In the genomic region with DNA sequence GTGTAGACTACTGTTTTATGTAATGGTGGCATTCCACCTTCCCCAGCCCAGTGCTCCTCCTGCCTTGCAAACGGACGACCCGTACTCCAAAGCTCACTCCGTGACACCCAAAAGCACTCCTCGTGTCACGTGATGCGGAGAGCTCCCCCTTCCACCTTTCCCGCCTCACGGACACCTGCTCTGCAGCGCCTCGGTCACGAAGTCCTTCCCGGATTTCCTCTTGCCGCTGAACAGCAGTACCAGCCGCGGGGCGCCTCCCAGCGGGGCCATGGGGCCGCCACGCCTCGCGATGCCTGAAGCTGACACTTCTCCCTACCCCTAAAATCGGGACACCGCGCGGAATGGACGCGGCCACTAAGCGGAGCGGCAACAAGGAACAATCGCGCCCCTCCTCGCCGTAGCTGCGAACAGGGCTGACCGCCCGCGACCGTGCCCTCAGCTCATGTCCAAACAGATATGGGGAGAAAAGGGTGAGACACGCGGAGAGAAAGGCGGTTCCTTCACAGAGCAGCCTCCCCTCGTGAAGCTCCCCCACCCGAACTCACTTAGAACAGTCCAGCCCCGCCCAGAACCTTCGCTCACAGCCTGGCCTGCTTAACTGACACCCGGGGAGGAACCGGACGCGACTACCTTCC, we compare ENCODE assay signal across 8 cellular contexts. TPM values are rescaled to one million over a fixed set of nuclear protein-coding genes. Genes with fewer than 3 reads are reported as not detected.
DNase-seq lines count a peak whose midpoint lies in the region; ATAC-seq and TF ChIP-seq lines count a peak whose summit lies in the region.

A gene (minus strand): TSS at position 304 of the 635 bp plus-strand sequence. CDS start 34 bp downstream, at position 270.

- H3K27ac ChIP-seq in C4-2B (peak within 1 kb of the TSS; percentile 97), liver (ENCODE audit: low read depth in 1 of 2, low read length in 2 of 2) (peak within 1 kb of the TSS; percentile 94 to 100)

- peak; percentile 66 for ATAC-seq in GM19351 (IDR thresholded peaks at IDR 0.05; ENCODE audit: unreplicated experiment)
- ATAC-seq in HG03521 (IDR thresholded peaks at IDR 0.05; ENCODE audit: unreplicated experiment) = peak; percentile 75

- peak; percentile 96 for DNase-seq in NCI-H748 (lab: John Stamatoyannopoulos, UW; ENCODE audit: unreplicated experiment)
- peak; percentile 94 to 95 for DNase-seq in activated CD4-positive, alpha-beta T cell treated with anti-CD3 and anti-CD28 coated beads, Interleukin-2, amount 50 U/mL, for 4 hours
- DNase-seq in dermis blood vessel endothelial cell = peak; percentile 98
- DNase-seq in stimulated activated CD4-positive, alpha-beta T cell treated with anti-CD3 and anti-CD28 coated beads, Interleukin-4, amount 100 ng/mL, for 24 hours = peak; percentile 97

- TF ChIP-seq RAD21 in liver (IDR thresholded peaks at IDR 0.05) = peak; percentile 55 to 58

- H3K9me3 ChIP-seq in liver (ENCODE audit: control insufficient read depth in 4 of 4, low read length in 3 of 4) = no peaks in the 10 kb centered on the region

- H3K27me3 ChIP-seq in liver (ENCODE audit: control insufficient read depth in 4 of 4, insufficient read depth in 4 of 4, low read length in 3 of 4) = no peaks in the 10 kb centered on the region

- H3K4me1 ChIP-seq in liver (ENCODE audit: control insufficient read depth in 4 of 4, insufficient read depth in 4 of 4, low read length in 3 of 4) = peaks cover 0 to 34% (median 26%) of the 10 kb centered on the region in 4 donors

- H3K36me3 ChIP-seq in liver (ENCODE audit: control insufficient read depth in 4 of 4, insufficient read depth in 3 of 4, low read depth in 1 of 4, low read length in 3 of 4) = no peaks in the 10 kb centered on the region

- peak within 1 kb of the TSS; percentile 49 to 77 (median 63) for H3K4me3 ChIP-seq in liver (ENCODE audit: low read depth in 1 of 3, low read length in 3 of 3)

- under 1% methylated on average over 50 of the region's 50 CpGs for WGBS in liver

- peak within 1 kb of the TSS; percentile 98 for H3K9ac ChIP-seq in liver (ENCODE audit: low read depth in 1 of 2, low read length in 2 of 2)

- TF ChIP-seq CTCF in C4-2B (conservative IDR thresholded peaks at IDR 0.05) (peak; percentile 58), liver (IDR thresholded peaks at IDR 0.05; ENCODE audit: low read depth, low read length, missing input control) (no peak)

TF ChIP-seq in liver, 16 proteins besides CTCF, POLR2A, EP300 and RAD21:
- TF ChIP-seq GABPA (IDR thresholded peaks at IDR 0.05 in 1 of 2, conservative IDR thresholded peaks at IDR 0.05 in 1 of 2) (peak in 1 of 2 donors; percentile 78), TAF1 (conservative IDR thresholded peaks at IDR 0.05) (peak; percentile 62), HNF4A (conservative IDR thresholded peaks at IDR 0.05) (peak; percentile 78 to 80), RXRA (IDR thresholded peaks at IDR 0.05) (peak in 1 of 2 donors; percentile 61), HNF4G (IDR thresholded peaks at IDR 0.05) (no peak), SP1 (IDR thresholded peaks at IDR 0.05) (peak; percentile 79), FOXA1 (IDR thresholded peaks at IDR 0.05) (no peak), NR2F2 (IDR thresholded peaks at IDR 0.05) (peak; percentile 36), YY1 (IDR thresholded peaks at IDR 0.05) (peak; percentile 95), EGR1 (IDR thresholded peaks at IDR 0.05; ENCODE audit: low read depth in 2 of 2) (no peak), FOXA2 (IDR thresholded peaks at IDR 0.05) (no peak), JUND (IDR thresholded peaks at IDR 0.05) (no peak)
- TF ChIP-seq, protein P1, sequence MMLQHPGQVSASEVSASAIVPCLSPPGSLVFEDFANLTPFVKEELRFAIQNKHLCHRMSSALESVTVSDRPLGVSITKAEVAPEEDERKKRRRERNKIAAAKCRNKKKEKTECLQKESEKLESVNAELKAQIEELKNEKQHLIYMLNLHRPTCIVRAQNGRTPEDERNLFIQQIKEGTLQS (IDR thresholded peaks at IDR 0.05) = no peak
- TF ChIP-seq, protein P2, sequence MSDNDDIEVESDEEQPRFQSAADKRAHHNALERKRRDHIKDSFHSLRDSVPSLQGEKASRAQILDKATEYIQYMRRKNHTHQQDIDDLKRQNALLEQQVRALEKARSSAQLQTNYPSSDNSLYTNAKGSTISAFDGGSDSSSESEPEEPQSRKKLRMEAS (IDR thresholded peaks at IDR 0.05) = peak; percentile 99
- TF ChIP-seq, protein P3, sequence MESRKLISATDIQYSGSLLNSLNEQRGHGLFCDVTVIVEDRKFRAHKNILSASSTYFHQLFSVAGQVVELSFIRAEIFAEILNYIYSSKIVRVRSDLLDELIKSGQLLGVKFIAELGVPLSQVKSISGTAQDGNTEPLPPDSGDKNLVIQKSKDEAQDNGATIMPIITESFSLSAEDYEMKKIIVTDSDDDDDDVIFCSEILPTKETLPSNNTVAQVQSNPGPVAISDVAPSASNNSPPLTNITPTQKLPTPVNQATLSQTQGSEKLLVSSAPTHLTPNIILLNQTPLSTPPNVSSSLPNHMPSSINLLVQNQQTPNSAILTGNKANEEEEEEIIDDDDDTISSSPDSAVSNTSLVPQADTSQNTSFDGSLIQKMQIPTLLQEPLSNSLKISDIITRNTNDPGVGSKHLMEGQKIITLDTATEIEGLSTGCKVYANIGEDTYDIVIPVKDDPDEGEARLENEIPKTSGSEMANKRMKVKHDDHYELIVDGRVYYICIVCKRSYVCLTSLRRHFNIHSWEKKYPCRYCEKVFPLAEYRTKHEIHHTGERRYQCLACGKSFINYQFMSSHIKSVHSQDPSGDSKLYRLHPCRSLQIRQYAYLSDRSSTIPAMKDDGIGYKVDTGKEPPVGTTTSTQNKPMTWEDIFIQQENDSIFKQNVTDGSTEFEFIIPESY (IDR thresholded peaks at IDR 0.05) = peak; percentile 96
- TF ChIP-seq, protein P4, sequence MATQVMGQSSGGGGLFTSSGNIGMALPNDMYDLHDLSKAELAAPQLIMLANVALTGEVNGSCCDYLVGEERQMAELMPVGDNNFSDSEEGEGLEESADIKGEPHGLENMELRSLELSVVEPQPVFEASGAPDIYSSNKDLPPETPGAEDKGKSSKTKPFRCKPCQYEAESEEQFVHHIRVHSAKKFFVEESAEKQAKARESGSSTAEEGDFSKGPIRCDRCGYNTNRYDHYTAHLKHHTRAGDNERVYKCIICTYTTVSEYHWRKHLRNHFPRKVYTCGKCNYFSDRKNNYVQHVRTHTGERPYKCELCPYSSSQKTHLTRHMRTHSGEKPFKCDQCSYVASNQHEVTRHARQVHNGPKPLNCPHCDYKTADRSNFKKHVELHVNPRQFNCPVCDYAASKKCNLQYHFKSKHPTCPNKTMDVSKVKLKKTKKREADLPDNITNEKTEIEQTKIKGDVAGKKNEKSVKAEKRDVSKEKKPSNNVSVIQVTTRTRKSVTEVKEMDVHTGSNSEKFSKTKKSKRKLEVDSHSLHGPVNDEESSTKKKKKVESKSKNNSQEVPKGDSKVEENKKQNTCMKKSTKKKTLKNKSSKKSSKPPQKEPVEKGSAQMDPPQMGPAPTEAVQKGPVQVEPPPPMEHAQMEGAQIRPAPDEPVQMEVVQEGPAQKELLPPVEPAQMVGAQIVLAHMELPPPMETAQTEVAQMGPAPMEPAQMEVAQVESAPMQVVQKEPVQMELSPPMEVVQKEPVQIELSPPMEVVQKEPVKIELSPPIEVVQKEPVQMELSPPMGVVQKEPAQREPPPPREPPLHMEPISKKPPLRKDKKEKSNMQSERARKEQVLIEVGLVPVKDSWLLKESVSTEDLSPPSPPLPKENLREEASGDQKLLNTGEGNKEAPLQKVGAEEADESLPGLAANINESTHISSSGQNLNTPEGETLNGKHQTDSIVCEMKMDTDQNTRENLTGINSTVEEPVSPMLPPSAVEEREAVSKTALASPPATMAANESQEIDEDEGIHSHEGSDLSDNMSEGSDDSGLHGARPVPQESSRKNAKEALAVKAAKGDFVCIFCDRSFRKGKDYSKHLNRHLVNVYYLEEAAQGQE (IDR thresholded peaks at IDR 0.05) = peak; percentile 89

RNA-seq across cellular contexts. Expression of the gene that starts here (rescaled TPM):
- total RNA-seq in dermis blood vessel endothelial cell (6.5 and 9.4 TPM in 2 replicates), liver (10 to 100 TPM in 1 of 2 donors, 1 to 10 TPM in 1; 9.7 to 14.6 TPM)
- 10 to 100 TPM; 22.6 to 37.3 TPM for polyA plus RNA-seq in liver

Comparison
In these comparisons a context has a peak if more than half of its experiments do, and no peak if none do; other contexts are left out.
1. Peak in every context shown above with its lines: DNase-seq, ATAC-seq, H3K4me3 ChIP-seq and H3K27ac ChIP-seq.